In genomic region chr11:86301742-86302091, GRCh38 we compare ENCODE assay signal across 8 cellular contexts. TPM values are rescaled to one million over a fixed set of nuclear protein-coding genes. Genes with fewer than 3 reads are reported as not detected.
A peak's percentile ranks its signal among the peaks of the same experiment; 100 is the strongest.
DNase-seq lines count a peak whose midpoint lies in the region; TF ChIP-seq lines count a peak whose summit lies in the region.

No MANE protein-coding gene starts in this region.

- H2BK12ac ChIP-seq in mesenchymal stem cell (ENCODE audit: low read length in 2 of 2): no peak overlapping the region

- peaks cover 23% of the 10 kb centered on the region for H3K4me1 Mint-ChIP-seq in activated CD4-positive, alpha-beta memory T cell treated with anti-CD3 and anti-CD28 coated beads for 36 hours (ENCODE audit: low read depth)

- H3K4me1 ChIP-seq in GM23248 (ENCODE audit: insufficient read depth) (peaks cover 13% of the 10 kb centered on the region), mesenchymal stem cell (ENCODE audit: control insufficient read depth, insufficient read depth, low read depth, low read length) (no peaks in the 10 kb centered on the region), adrenal gland (replicated peaks in 1 of 2) (peaks cover 11 to 14% of the 10 kb centered on the region in 2 donors)

- H4K20me1 ChIP-seq in GM23248 (ENCODE audit: insufficient read depth): no peaks in the 10 kb centered on the region

- H3K36me3 Mint-ChIP-seq in activated CD4-positive, alpha-beta memory T cell treated with anti-CD3 and anti-CD28 coated beads for 36 hours: peaks cover 4% of the 10 kb centered on the region

- H2BK120ac ChIP-seq in mesenchymal stem cell (ENCODE audit: low read depth, low read length): no peak overlapping the region

- H3K4ac ChIP-seq in mesenchymal stem cell (ENCODE audit: low read depth in 1 of 2, low read length in 2 of 2): no peak overlapping the region

- H3K9ac ChIP-seq in GM23248 (peak overlapping the region; percentile 91), mesenchymal stem cell (ENCODE audit: low read length) (peak overlapping the region; percentile 92)

- no peaks in the 10 kb centered on the region for H3K27me3 ChIP-seq in GM23248 (replicated peaks; ENCODE audit: insufficient read depth)
- H3K27me3 ChIP-seq in mesenchymal stem cell (ENCODE audit: control insufficient read depth in 1 of 2, insufficient read depth in 1 of 2, low read length in 2 of 2): no peaks in the 10 kb centered on the region
- H3K27me3 ChIP-seq in adrenal gland: no peaks in the 10 kb centered on the region

- no peak for TF ChIP-seq POLR2A in adrenal gland (IDR thresholded peaks at IDR 0.05)

- no peak for DNase-seq in AG10803 (ENCODE audit: low read depth)
- no peak for DNase-seq in GM23248
- no peak for DNase-seq in activated CD4-positive, alpha-beta memory T cell treated with anti-CD3 and anti-CD28 coated beads for 36 hours
- DNase-seq in mesenchymal stem cell: no peak
- no peak for DNase-seq in NCI-H2029 (lab: John Stamatoyannopoulos, UW)
- no peak for DNase-seq in dermis blood vessel endothelial cell
- no peak for DNase-seq in COLO829 (ENCODE audit: low spot score)
- no peak for DNase-seq in adrenal gland

- WGBS in GM23248 (ENCODE audit: low coverage in 1 of 2, low lambda C conversion rate in 2 of 2, missing lambda C conversion rate in 2 of 2), 2 experiments: 2% methylated on average over 6 of the region's 6 CpGs
- 0% methylated on average over 5 of the region's 6 CpGs for WGBS in mesenchymal stem cell
- WGBS in adrenal gland, 4 donors: 2 to 6% (median 4%) methylated on average over 6 of the region's 6 CpGs

- peak overlapping the region; percentile 93 for H3K27ac Mint-ChIP-seq in activated CD4-positive, alpha-beta memory T cell treated with anti-CD3 and anti-CD28 coated beads for 36 hours

- H3K23ac ChIP-seq in mesenchymal stem cell (ENCODE audit: low read length in 2 of 2): no peak overlapping the region

- no peaks in the 10 kb centered on the region for H3K9me2 ChIP-seq in GM23248 (ENCODE audit: insufficient read depth)

- no peaks in the 10 kb centered on the region for H3K9me3 Mint-ChIP-seq in activated CD4-positive, alpha-beta memory T cell treated with anti-CD3 and anti-CD28 coated beads for 36 hours

- no peak overlapping the region for H2AK5ac ChIP-seq in mesenchymal stem cell (ENCODE audit: low read length, severe bottlenecking)

- no peak overlapping the region for H3K27ac ChIP-seq in GM23248
- H3K27ac ChIP-seq in mesenchymal stem cell (ENCODE audit: low read length, poor library complexity, severe bottlenecking): no peak overlapping the region
- peak overlapping the region in 1 of 5 donors; percentile 82 for H3K27ac ChIP-seq in adrenal gland

- POLR2A ChIA-PET in activated CD4-positive, alpha-beta memory T cell treated with anti-CD3 and anti-CD28 coated beads for 36 hours (lab: Charles Lee): interaction anchor here (1.6 kb wide), 1 partner anchor 8 kb away, joined by 8 read pairs; no protein-coding TSS in a partner anchor

- peak overlapping the region; percentile 100 for H3K4me3 Mint-ChIP-seq in activated CD4-positive, alpha-beta memory T cell treated with anti-CD3 and anti-CD28 coated beads for 36 hours

- TF ChIP-seq CTCF in AG10803 (conservative IDR thresholded peaks at IDR 0.05; ENCODE audit: low read length) (no peak), adrenal gland (IDR thresholded peaks at IDR 0.05) (no peak)

- CTCF ChIA-PET in activated CD4-positive, alpha-beta memory T cell treated with anti-CD3 and anti-CD28 coated beads for 36 hours (lab: Charles Lee): interaction anchor here (0.6 to 2.1 kb wide), 4 partner anchors 8 to 374 kb away, joined by 3 to 6 read pairs (median 5); no protein-coding TSS in a partner anchor

- no peaks in the 10 kb centered on the region for H3K27me3 Mint-ChIP-seq in activated CD4-positive, alpha-beta memory T cell treated with anti-CD3 and anti-CD28 coated beads for 36 hours

- no peak overlapping the region for H2BK15ac ChIP-seq in mesenchymal stem cell (ENCODE audit: low read depth, poor library complexity, severe bottlenecking)

- in situ Hi-C loops in GM23248 (cut with MboI): no loop called here

- peaks cover 3% of the 10 kb centered on the region; the same call in 1 of the 2 replicates for H3K36me3 ChIP-seq in GM23248 (ENCODE audit: low read depth)
- peaks cover 0 to 3% of the 10 kb centered on the region in 2 experiments for H3K36me3 ChIP-seq in mesenchymal stem cell (ENCODE audit: control insufficient read depth in 1 of 2, insufficient read depth in 2 of 2, low read depth in 1 of 2, low read length in 2 of 2)
- no peaks in the 10 kb centered on the region for H3K36me3 ChIP-seq in adrenal gland (replicated peaks in 1 of 2)

- H3K79me2 ChIP-seq in GM23248 (ENCODE audit: insufficient read depth): peaks cover 47% of the 10 kb centered on the region

- no peak overlapping the region for H3K14ac ChIP-seq in mesenchymal stem cell (ENCODE audit: low read length in 2 of 2)

- H2BK5ac ChIP-seq in mesenchymal stem cell (ENCODE audit: low read depth, low read length, poor library complexity, severe bottlenecking): no peak overlapping the region

- H3F3A ChIP-seq in GM23248 (ENCODE audit: insufficient read depth): no peaks in the 10 kb centered on the region

- intact Hi-C loops in activated CD4-positive, alpha-beta memory T cell treated with anti-CD3 and anti-CD28 coated beads for 36 hours (cut with micrococcal nuclease): loop anchor here (1.0 to 5.0 kb wide), 3 partner anchors 8 to 673 kb away; partner anchors contain the start of gene TMEM126B
- intact Hi-C loops in adrenal gland (cut with DNase I): no loop called here

- H3K4me3 ChIP-seq in AG10803 (ENCODE audit: low read length): peak overlapping the region; percentile 90
- H3K4me3 ChIP-seq in GM23248: peak overlapping the region; percentile 96
- peak overlapping the region in 1 of 2 experiments; percentile 93 for H3K4me3 ChIP-seq in mesenchymal stem cell (ENCODE audit: insufficient read depth in 1 of 2, low read depth in 1 of 2, low read length in 2 of 2)
- H3K4me3 ChIP-seq in adrenal gland: peak overlapping the region in 2 of 4 donors; percentile 63 to 100

- H3K4me2 ChIP-seq in GM23248 (ENCODE audit: unreplicated experiment): peak overlapping the region; percentile 72
- no peak overlapping the region for H3K4me2 ChIP-seq in mesenchymal stem cell (ENCODE audit: low read length, poor library complexity, severe bottlenecking)

- H3K9me3 ChIP-seq in GM23248 (ENCODE audit: low read depth): no peaks in the 10 kb centered on the region
- H3K9me3 ChIP-seq in mesenchymal stem cell (ENCODE audit: control insufficient read depth, low read length): no peaks in the 10 kb centered on the region
- no peaks in the 10 kb centered on the region for H3K9me3 ChIP-seq in adrenal gland (replicated peaks in 1 of 3)

- H2AFZ ChIP-seq in GM23248 (peak overlapping the region; percentile 98), mesenchymal stem cell (ENCODE audit: low read depth, low read length) (no peak overlapping the region)

- H3K18ac ChIP-seq in mesenchymal stem cell (ENCODE audit: low read depth in 1 of 2, low read length in 2 of 2): no peak overlapping the region

- H4K8ac ChIP-seq in mesenchymal stem cell (ENCODE audit: low read length): no peak overlapping the region

- peaks cover 11% of the 10 kb centered on the region for H3K79me1 ChIP-seq in mesenchymal stem cell (replicated peaks; ENCODE audit: low read length, poor library complexity, severe bottlenecking)

- no peak overlapping the region for H4K91ac ChIP-seq in mesenchymal stem cell (ENCODE audit: low read length)

RNA-seq across cellular contexts. Expression of gene HIKESHI, which starts 0.3 kb away (rescaled TPM):
- 39.7 and 49.4 TPM in 2 replicates for total RNA-seq in GM23248 (2014; rRNA removed; shearing (Covaris generic))
- polyA plus RNA-seq in GM23248 (2016; fragmentation: Nextera tagmentation; extraction: Ambion mirVana) (88.6 and 90.0 TPM in 2 replicates), adrenal gland (10 to 100 TPM; 38.0 to 47.8 (median 40.2) TPM)
- 10 to 100 TPM; 53.1 to 55.1 TPM for total RNA-seq in activated CD4-positive, alpha-beta memory T cell treated with anti-CD3 and anti-CD28 coated beads for 36 hours
- 79.9 TPM for polyA plus RNA-seq in mesenchymal stem cell (2013, experiment 1 of 2)
- 90.6 TPM for polyA plus RNA-seq in mesenchymal stem cell (2013, experiment 2 of 2)
- total RNA-seq in dermis blood vessel endothelial cell (62.1 and 65.9 TPM in 2 replicates), adrenal gland (10 to 100 TPM; 30.4 to 48.2 (median 33.4) TPM)

RNA-seq across cellular contexts. Expression of gene EED, which starts 57.2 kb away (rescaled TPM):
- total RNA-seq in GM23248 (2014; rRNA removed; shearing (Covaris generic)): 15.0 and 24.0 TPM in 2 replicates
- polyA plus RNA-seq in GM23248 (2016; fragmentation: Nextera tagmentation; extraction: Ambion mirVana) (19.4 and 20.1 TPM in 2 replicates), adrenal gland (10 to 100 TPM; 13.9 to 17.7 (median 17.4) TPM)
- 100 to 1,000 TPM; 170 TPM for total RNA-seq in activated CD4-positive, alpha-beta memory T cell treated with anti-CD3 and anti-CD28 coated beads for 36 hours
- 7.9 TPM for polyA plus RNA-seq in mesenchymal stem cell (2013, experiment 1 of 2)
- polyA plus RNA-seq in mesenchymal stem cell (2013, experiment 2 of 2): 7.9 TPM
- total RNA-seq in dermis blood vessel endothelial cell (17.6 and 21.4 TPM in 2 replicates), adrenal gland (10 to 100 TPM in 6 of 8 donors, 1 to 10 TPM in 2; 8.5 to 20.7 (median 15.0) TPM)
